ENCODE assay signal across 10 cellular contexts in genomic region chr14:99821519-99822165, GRCh38. TPM values are rescaled to one million over a fixed set of nuclear protein-coding genes. Genes with fewer than 3 reads are reported as not detected.
DNase-seq lines count a peak whose midpoint lies in the region; ATAC-seq and TF ChIP-seq lines count a peak whose summit lies in the region.
"Had no signal": no experiment of that assay in that cellular context is flagged by ENCODE, and none has a peak within 500 bp of the region (broad histone marks: within the 10 kb centered on the region; RNA-seq: fewer than 3 reads in every experiment).

No MANE protein-coding gene starts in this region.

- H3K9me3 ChIP-seq in gastroesophageal sphincter, result no peaks in the 10 kb centered on the region
- H3K9me3 ChIP-seq: transverse colon had no signal

- peaks cover 31% of the 10 kb centered on the region for H3K4me1 Mint-ChIP-seq in GM23338

- 40 to 81% methylated on average over 6 to 7 of the region's 7 CpGs for WGBS in gastroesophageal sphincter (ENCODE audit: low coverage in 1 of 2), 2 donors

- ATAC-seq in GM23338 (no peak), gastroesophageal sphincter (no peak)

- TF ChIP-seq EP300 in gastroesophageal sphincter (IDR thresholded peaks at IDR 0.05), result no peak

- TF ChIP-seq POLR2A in gastroesophageal sphincter (IDR thresholded peaks at IDR 0.05), result no peak

- no peak for DNase-seq in GM23338 (ENCODE audit: low spot score)
- peak; percentile 51 to 80 for DNase-seq in NCI-H187 (lab: John Stamatoyannopoulos, UW)
- peak; percentile 88 for DNase-seq in astrocyte of the hippocampus (ENCODE audit: low read depth, low spot score)
- DNase-seq in non-pigmented ciliary epithelial cell (ENCODE audit: low read depth), result peak; percentile 58
- DNase-seq in cardiac septum (ENCODE audit: low spot score), result no peak
- no peak for DNase-seq in NCI-H2081 treated with DMSO at 0.1 percent for 48 hours (lab: John Stamatoyannopoulos, UW)
- DNase-seq in ecto neural progenitor cell (ENCODE audit: low spot score), result no peak
- DNase-seq: transverse colon had no signal

- no peak for TF ChIP-seq CTCF in GM23338 (conservative IDR thresholded peaks at IDR 0.05; ENCODE audit: low read depth in 2 of 2)
- no peak for TF ChIP-seq CTCF in gastroesophageal sphincter (IDR thresholded peaks at IDR 0.05)

- no peaks in the 10 kb centered on the region for H3K9me2 ChIP-seq in GM23338 (ENCODE audit: insufficient read depth)

- 0 out of 2 replicates have a peak overlapping the region, but pooled peaks have one; percentile 37 for H3K27ac Mint-ChIP-seq in GM23338
- H3K27ac Mint-ChIP-seq: progenitor cell of endocrine pancreas had no signal

- H3K4me2 ChIP-seq in GM23338, result no peak overlapping the region

- H3K27me3 ChIP-seq in GM23338 (ENCODE audit: insufficient read depth) (no peaks in the 10 kb centered on the region), gastroesophageal sphincter (no peaks in the 10 kb centered on the region)
- H3K27me3 ChIP-seq: transverse colon had no signal

- H3K4me3 ChIP-seq in GM23338, result no peak overlapping the region
- no peak overlapping the region for H3K4me3 ChIP-seq in gastroesophageal sphincter
- H3K4me3 ChIP-seq: transverse colon had no signal

- 0 out of 2 replicates have a peak, but pooled peaks cover 3% of the 10 kb centered on the region for H3F3A ChIP-seq in GM23338 (replicated peaks; ENCODE audit: low read depth)

- H2AFZ ChIP-seq in GM23338, result no peak overlapping the region

- H3K27ac ChIP-seq in GM23338 (ENCODE audit: low read depth) (no peak overlapping the region), gastroesophageal sphincter (no peak overlapping the region)
- H3K27ac ChIP-seq: transverse colon had no signal

- H3K27me3 Mint-ChIP-seq in GM23338 (ENCODE audit: insufficient read depth, low read depth, poor library complexity), result peaks cover 11% of the 10 kb centered on the region

- H3K4me3 Mint-ChIP-seq in GM23338, result no peak overlapping the region

- H3K36me3 Mint-ChIP-seq in GM23338 (ENCODE audit: low read depth), result no peaks in the 10 kb centered on the region

- no peaks in the 10 kb centered on the region; the same call in 1 of the 2 replicates for H3K36me3 ChIP-seq in GM23338 (ENCODE audit: insufficient read depth)
- H3K36me3 ChIP-seq in gastroesophageal sphincter, result no peaks in the 10 kb centered on the region
- H3K36me3 ChIP-seq: transverse colon had no signal

- no peaks in the 10 kb centered on the region; the same call in 1 of the 2 replicates for H3K79me2 ChIP-seq in GM23338 (replicated peaks; ENCODE audit: insufficient read depth)

- peaks cover 21% of the 10 kb centered on the region for H3K4me1 ChIP-seq in GM23338 (ENCODE audit: insufficient read depth)
- peaks cover 0 to 66% (median 0%) of the 10 kb centered on the region in 3 donors for H3K4me1 ChIP-seq in gastroesophageal sphincter

- intact Hi-C loops in cardiac septum (cut with DNase I), result no loop called here

- H3K9me3 Mint-ChIP-seq in GM23338, result no peaks in the 10 kb centered on the region

- no peaks in the 10 kb centered on the region; the same call in 1 of the 2 replicates for H4K20me1 ChIP-seq in GM23338 (replicated peaks; ENCODE audit: insufficient read depth)

TF ChIP-seq in GM23338, 12 proteins besides CTCF, POLR2A, EP300 and RAD21:
- TF ChIP-seq JUNB (IDR thresholded peaks at IDR 0.05; ENCODE audit: unreplicated experiment) (no peak), CREB1 (CRISPR knock-in tag; IDR thresholded peaks at IDR 0.05; ENCODE audit: low read depth) (no peak), POLR2AphosphoS5 (IDR thresholded peaks at IDR 0.05; ENCODE audit: low read depth) (no peak), ZNF114 (CRISPR knock-in tag; IDR thresholded peaks at IDR 0.05) (no peak), REST (IDR thresholded peaks at IDR 0.05; ENCODE audit: unreplicated experiment) (no peak), EZH2phosphoT487 (IDR thresholded peaks at IDR 0.05; ENCODE audit: unreplicated experiment) (no peak), NANOG (IDR thresholded peaks at IDR 0.05; ENCODE audit: borderline replicate concordance) (no peak), EZH2 (IDR thresholded peaks at IDR 0.05; ENCODE audit: low read depth, unreplicated experiment) (no peak), ETS1 (IDR thresholded peaks at IDR 0.05) (no peak), STAT1 (IDR thresholded peaks at IDR 0.05; ENCODE audit: unreplicated experiment) (no peak), ZNF331 (CRISPR knock-in tag; IDR thresholded peaks at IDR 0.05; ENCODE audit: low read depth) (no peak)

RNA-seq across cellular contexts. Expression of gene EML1, which starts 28.4 kb away (rescaled TPM):
- 18.1 and 24.1 TPM in 2 replicates for total RNA-seq in GM23338 (2014; rRNA removed; shearing (Covaris generic))
- 4.7 and 7.0 TPM in 2 replicates for polyA plus RNA-seq in GM23338 (2016; fragmentation: Nextera tagmentation; extraction: Ambion mirVana)
- total RNA-seq in gastroesophageal sphincter (100 to 1,000 TPM; 121 to 206 (median 136) TPM), cardiac septum (29.9 TPM)

Comparison
In these comparisons a context has a peak if more than half of its experiments do, and no peak if none do; other contexts are left out.
1. DNase-seq: peak in NCI-H187 (2 of 2), astrocyte of the hippocampus (single experiment) and non-pigmented ciliary epithelial cell (single experiment); none in GM23338 (single experiment), cardiac septum (single experiment), NCI-H2081 treated with DMSO at 0.1 percent for 48 hours (single experiment) and ecto neural progenitor cell (single experiment).